5 cellular contexts compared by ENCODE assay signal in genomic region chr19:32656379-32656778, GRCh38. TPM values are rescaled to one million over a fixed set of nuclear protein-coding genes. Genes with fewer than 3 reads are reported as not detected.
"Had no signal": no experiment of that assay in that cellular context is flagged by ENCODE, and none has a peak within 500 bp of the region (broad histone marks: within the 10 kb centered on the region; RNA-seq: fewer than 3 reads in every experiment).

No MANE protein-coding gene starts in this region.

RNA-seq across cellular contexts. Expression of gene RGS9BP, which starts 19.3 kb away (rescaled TPM):
- total RNA-seq: activated naive CD8-positive, alpha-beta T cell treated with anti-CD3 and anti-CD28 coated beads for 36 hours; activated T-helper 1 cell treated with anti-CD3 and anti-CD28 coated beads, Interleukin-12 subunit alpha, Interleukin-12 subunit beta, Interleukin-2, Interleukin-4 antibody, amounts not matched to agents 30 ng/mL and 10 ng/mL and 1 ng/mL, durations not matched to agents 14 hours and 24 hours and 36 hours; aorta; body of pancreas; T-helper 1 cell treated with Interleukin-12 subunit alpha and Interleukin-12 subunit beta and Interleukin-4 antibody, amounts not matched to agents 30 ng/mL and 1 ng/mL, for 36 hours had no signal
